In the genomic region with DNA sequence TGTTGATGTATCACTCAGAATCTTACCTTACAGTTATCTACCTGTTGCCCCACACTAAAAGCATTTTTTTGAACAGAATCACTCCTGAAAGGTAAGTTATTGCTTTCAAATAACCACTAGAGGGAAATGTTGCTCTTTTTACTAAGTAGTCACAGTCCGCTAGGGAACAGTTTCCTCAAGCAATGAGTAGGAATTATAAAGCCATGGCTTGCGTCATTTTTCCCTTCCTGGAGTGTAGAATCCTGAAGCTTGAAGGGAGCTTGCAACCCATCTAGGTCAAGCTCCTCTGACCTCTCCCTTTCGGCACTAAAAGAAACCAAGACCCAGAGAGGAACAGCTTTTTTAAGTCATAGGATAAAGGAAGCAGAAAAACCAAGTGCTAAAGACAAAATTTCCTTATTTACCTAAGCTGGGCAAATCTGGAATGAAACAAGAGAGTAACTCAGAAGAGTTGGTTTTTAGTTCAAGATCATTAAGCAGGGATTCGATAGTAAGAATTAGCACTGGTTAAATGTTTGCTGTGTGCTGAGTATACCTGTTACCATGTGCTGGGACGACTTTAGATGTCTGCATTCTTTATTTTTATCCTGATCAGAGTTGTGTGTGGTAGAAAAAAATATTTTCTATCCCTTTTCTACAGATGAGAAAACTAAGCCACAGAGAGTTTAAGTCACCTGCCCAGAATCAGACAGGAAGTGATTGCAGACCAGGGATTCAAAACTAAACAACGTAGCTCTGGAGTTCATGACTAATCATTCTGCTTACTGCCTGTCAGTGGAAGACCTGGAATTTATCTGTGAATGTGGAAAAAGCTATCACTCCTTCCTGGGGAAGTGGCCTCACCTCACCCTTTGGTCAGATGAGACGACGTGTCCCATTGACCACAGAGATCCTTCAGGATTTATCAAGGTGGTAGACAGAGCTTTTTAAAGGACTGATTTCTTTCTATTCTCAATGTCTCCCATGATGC, we compare ENCODE assay signal across 8 cellular contexts.
DNase-seq lines count a peak whose midpoint lies in the region; ATAC-seq and TF ChIP-seq lines count a peak whose summit lies in the region.

No MANE protein-coding gene starts in this region.

- H3K4me3 ChIP-seq in aorta (ENCODE audit: low read length in 2 of 2) = no peak overlapping the region

- no peaks in the 10 kb centered on the region for H3K36me3 ChIP-seq in aorta (ENCODE audit: control insufficient read depth in 1 of 2, insufficient read depth in 2 of 2, low read length in 1 of 2)

- H3K36me3 Mint-ChIP-seq in chondrocyte (ENCODE audit: low read depth) = no peaks in the 10 kb centered on the region

- intact Hi-C loops in aorta (cut with DNase I) = loop anchor here (2.0 to 5.0 kb wide), 2 partner anchors 630 to 696 kb away; a partner anchor contains a TSS

- H3K4me3 Mint-ChIP-seq in chondrocyte (ENCODE audit: unreplicated experiment) = no peak overlapping the region

- H3K27me3 ChIP-seq in aorta (ENCODE audit: control insufficient read depth in 1 of 2, insufficient read depth in 2 of 2, low read length in 1 of 2) = peaks cover 0 to 2% of the 10 kb centered on the region in 2 donors

- 30 to 33% methylated on average over 8 of the region's 8 CpGs for whole genome bisulfite sequencing in aorta, 2 donors

- peaks cover 0 to 3% of the 10 kb centered on the region in 2 donors for H3K4me1 ChIP-seq in aorta (ENCODE audit: control insufficient read depth in 1 of 2, insufficient read depth in 2 of 2, low read length in 2 of 2)

- DNase-seq in G401 (ENCODE audit: low spot score) (peak; percentile 67), NCI-H69 (lab: John Stamatoyannopoulos, UW) (peak; percentile 89), chondrocyte (ENCODE audit: low spot score) (no peak), left kidney (ENCODE audit: low read depth, low spot score) (peak; percentile 87), aorta (no peak), OCI-M2 (lab: John Stamatoyannopoulos, UW; ENCODE audit: unreplicated experiment) (no peak)

- H3K27me3 Mint-ChIP-seq in chondrocyte (ENCODE audit: low read depth) = peaks cover 6% of the 10 kb centered on the region

- peaks cover 8% of the 10 kb centered on the region for H3K4me1 Mint-ChIP-seq in chondrocyte (ENCODE audit: low read depth)

- ATAC-seq in HG03378 (IDR thresholded peaks at IDR 0.05; ENCODE audit: unreplicated experiment) (peak; percentile 62), aorta (ENCODE audit: low FRiP score) (peak; percentile 84), HG03045 (IDR thresholded peaks at IDR 0.05; ENCODE audit: unreplicated experiment) (no peak)

- in situ Hi-C loops in G401 (cut with HindIII; ENCODE audit: low sequenced_read_pairs) = no loop called here

- peak overlapping the region; percentile 67 for H3K27ac Mint-ChIP-seq in chondrocyte (ENCODE audit: unreplicated experiment)

- H3K9me3 ChIP-seq in aorta (ENCODE audit: control insufficient read depth, low read length) = no peaks in the 10 kb centered on the region

- H3K9me3 Mint-ChIP-seq in chondrocyte (ENCODE audit: low read depth) = no peaks in the 10 kb centered on the region

- TF ChIP-seq CTCF in chondrocyte (IDR thresholded peaks at IDR 0.05) = peak; percentile 96

- H3K27ac ChIP-seq in aorta (ENCODE audit: low read depth in 1 of 2, low read length in 2 of 2) = no peak overlapping the region

Comparison
In these comparisons a context has a peak if more than half of its experiments do, and no peak if none do; other contexts are left out.
1. DNase-seq: peak in G401 (single experiment), NCI-H69 (single experiment) and left kidney (single experiment); none in chondrocyte (single experiment), aorta (0 of 2) and OCI-M2 (single experiment).